In genomic region chr1:45521413-45522323, GRCh38 we compare ENCODE assay signal across 8 cellular contexts. TPM values are rescaled to one million over a fixed set of nuclear protein-coding genes. Genes with fewer than 3 reads are reported as not detected.
A peak's percentile ranks its signal among the peaks of the same experiment; 100 is the strongest.
DNase-seq lines count a peak whose midpoint lies in the region; ATAC-seq and TF ChIP-seq lines count a peak whose summit lies in the region.

Gene PRDX1 (minus strand): TSS chr1:45521884. CDS start chr1:45519043, 2,841 bp downstream.

- no peaks in the 10 kb centered on the region for H3K36me3 ChIP-seq in colonic mucosa

- intact Hi-C loops in colonic mucosa (cut with DNase I), result no loop called here
- intact Hi-C loops in left colon (cut with DNase I, micrococcal nuclease), result no loop called here

- peak within 1 kb of the TSS; percentile 78 for H3K4me3 ChIP-seq in colonic mucosa

- no peaks in the 10 kb centered on the region for H3K9me3 ChIP-seq in colonic mucosa

- H3K27me3 ChIP-seq in colonic mucosa, result no peaks in the 10 kb centered on the region

- DNase-seq in AML-193 (lab: John Stamatoyannopoulos, UW) (peak; percentile 84 to 86), NCI-H510A treated with DMSO at 0.1 percent for 48 hours (lab: John Stamatoyannopoulos, UW) (peak; percentile 94), colonic mucosa (peak; percentile 98), left colon (peak; percentile 96)
- peak; percentile 98 for DNase-seq in activated CD4-positive, alpha-beta T cell treated with anti-CD3 and anti-CD28 coated beads for 48 hours
- DNase-seq in stimulated activated CD4-positive, alpha-beta T cell treated with anti-CD3 and anti-CD28 coated beads, Interleukin-1b, Interleukin-23, amount 100 ng/mL, for 48 hours, result peak; percentile 98

- ATAC-seq in HG03439 (IDR thresholded peaks at IDR 0.05; ENCODE audit: unreplicated experiment) (peak; percentile 84), left colon (peak; percentile 87)

- peak; percentile 100 for TF ChIP-seq POLR2A in GM19193 (IDR thresholded peaks at IDR 0.05; ENCODE audit: extremely low read depth, insufficient read depth, insufficient read length)

- peak within 1 kb of the TSS; percentile 98 to 99 for H3K9ac ChIP-seq in colonic mucosa (ENCODE audit: low read depth in 2 of 2, low read length in 2 of 2)

- peak within 1 kb of the TSS; percentile 88 for H3K27ac ChIP-seq in colonic mucosa

- no peak for TF ChIP-seq CTCF in colonic mucosa (IDR thresholded peaks at IDR 0.05)

- H3K4me1 ChIP-seq in colonic mucosa, result peaks cover 12% of the 10 kb centered on the region

RNA-seq across cellular contexts. Expression of gene PRDX1, which starts in this region (rescaled TPM):
- total RNA-seq in colonic mucosa (100 to 1,000 TPM; 325 to 508 TPM), left colon (100 to 1,000 TPM; 286 to 299 TPM)

Comparison
In these comparisons a context has a peak if more than half of its experiments do, and no peak if none do; other contexts are left out.
1. Peak in every context shown above with its lines: DNase-seq, ATAC-seq, H3K4me3 ChIP-seq and H3K27ac ChIP-seq.